Comparison of ENCODE assay signal across 8 cellular contexts in the genomic region with DNA sequence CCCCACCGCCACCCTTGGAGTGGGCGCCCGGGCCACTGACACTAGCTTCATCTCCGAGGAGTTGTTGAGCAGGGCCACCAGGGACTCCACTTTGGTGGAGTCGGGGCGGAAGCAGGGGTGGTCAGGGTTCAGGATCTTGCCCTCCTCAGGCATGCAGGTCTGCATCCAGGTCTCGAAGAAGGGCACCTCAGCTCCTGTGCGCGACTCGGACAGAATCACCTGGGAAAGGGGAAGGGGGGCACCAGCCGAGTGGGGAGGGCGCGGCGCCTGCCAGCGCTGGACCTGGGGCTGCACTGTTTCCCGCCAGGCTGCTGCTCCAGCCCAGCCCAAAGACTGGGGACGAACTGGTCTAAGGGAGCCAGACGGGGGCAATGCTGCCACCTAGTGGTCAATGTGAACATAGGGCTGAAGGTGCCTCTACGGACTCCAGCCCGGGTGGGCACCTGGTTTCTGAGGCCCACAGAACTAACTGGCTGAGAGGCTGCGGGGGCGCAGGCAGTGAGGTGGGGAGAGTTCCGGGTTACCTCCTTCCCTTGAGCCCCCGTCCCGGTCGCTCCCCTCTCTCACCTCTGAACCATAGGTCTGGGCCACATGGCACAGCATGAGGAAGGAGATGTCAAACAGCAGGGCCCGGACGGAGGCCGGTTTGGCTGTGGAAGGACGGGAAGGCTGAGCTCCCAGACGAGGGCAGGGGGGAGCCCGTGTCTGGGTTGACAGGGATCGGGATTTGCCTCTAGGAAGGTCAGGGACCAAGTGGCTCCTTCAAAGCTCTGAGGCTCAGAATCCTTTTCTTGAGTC. TPM values are rescaled to one million over a fixed set of nuclear protein-coding genes. Genes with fewer than 3 reads are reported as not detected.
DNase-seq lines count a peak whose midpoint lies in the region; ATAC-seq and TF ChIP-seq lines count a peak whose summit lies in the region.

No MANE protein-coding gene starts in this region.

- H3K9me3 ChIP-seq in RWPE2 (ENCODE audit: severe bottlenecking) (no peaks in the 10 kb centered on the region), neutrophil (no peaks in the 10 kb centered on the region)

- no peak overlapping the region for H3K4me3 Mint-ChIP-seq in activated T-helper 2 cell treated with anti-CD3 and anti-CD28 coated beads, Interferon-gamma antibody, Interleukin-2, Interleukin-4, amounts not matched to agents 10 μg/mL and 5 μg/mL and 100 μg/mL, durations not matched to agents 14 hours and 24 hours and 36 hours (ENCODE audit: low read depth)

- H3K27ac Mint-ChIP-seq in activated T-helper 2 cell treated with anti-CD3 and anti-CD28 coated beads, Interferon-gamma antibody, Interleukin-2, Interleukin-4, amounts not matched to agents 10 μg/mL and 5 μg/mL and 100 μg/mL, durations not matched to agents 14 hours and 24 hours and 36 hours = no peak overlapping the region

- DNase-seq in Daoy (ENCODE audit: low read depth) (peak; percentile 90), RWPE2 (ENCODE audit: low spot score) (peak; percentile 90), fibroblast of villous mesenchyme (ENCODE audit: low read depth) (peak; percentile 80), stromal cell of bone marrow (ENCODE audit: low read depth) (peak; percentile 57)
- peak; percentile 61 for DNase-seq in activated T-helper 2 cell treated with anti-CD3 and anti-CD28 coated beads, Interferon-gamma antibody, Interleukin-2, Interleukin-4, amounts not matched to agents 10 μg/mL and 5 μg/mL and 100 μg/mL, durations not matched to agents 14 hours and 24 hours and 36 hours (ENCODE audit: low spot score)

- ATAC-seq in RWPE2 (ENCODE audit: low read depth) (peak; percentile 71), GM21360 (IDR thresholded peaks at IDR 0.05; ENCODE audit: unreplicated experiment) (no peak)

- no peak overlapping the region for H3K4me3 ChIP-seq in RWPE2 (ENCODE audit: severe bottlenecking)
- no peak overlapping the region for H3K4me3 ChIP-seq in fibroblast of villous mesenchyme (ENCODE audit: low read depth, low read length)
- H3K4me3 ChIP-seq in neutrophil (ENCODE audit: low read depth in 1 of 2, low read length in 1 of 2) = no peak overlapping the region

- H3K36me3 Mint-ChIP-seq in activated T-helper 2 cell treated with anti-CD3 and anti-CD28 coated beads, Interferon-gamma antibody, Interleukin-2, Interleukin-4, amounts not matched to agents 10 μg/mL and 5 μg/mL and 100 μg/mL, durations not matched to agents 14 hours and 24 hours and 36 hours (ENCODE audit: low read depth) = peaks cover 60% of the 10 kb centered on the region

- H3K27ac ChIP-seq in RWPE2 (ENCODE audit: poor library complexity, severe bottlenecking) (peak overlapping the region; percentile 93), neutrophil (no peak overlapping the region)

- no peaks in the 10 kb centered on the region for H3K27me3 ChIP-seq in RWPE2 (ENCODE audit: insufficient read depth, poor library complexity, severe bottlenecking)
- H3K27me3 ChIP-seq in neutrophil = no peaks in the 10 kb centered on the region

- H3K4me1 ChIP-seq in RWPE2 (ENCODE audit: insufficient read depth, poor library complexity, severe bottlenecking) (peaks cover 46% of the 10 kb centered on the region), neutrophil (ENCODE audit: control insufficient read depth in 1 of 2, insufficient read depth in 1 of 2, low read depth in 1 of 2, low read length in 1 of 2) (peaks cover 3 to 8% of the 10 kb centered on the region in 2 experiments)

- peak; percentile 96 for TF ChIP-seq CTCF in LNCAP (IDR thresholded peaks at IDR 0.05)
- peak; percentile 93 for TF ChIP-seq CTCF in RWPE2 (IDR thresholded peaks at IDR 0.05; ENCODE audit: poor library complexity, severe bottlenecking)
- peak; percentile 83 for TF ChIP-seq CTCF in fibroblast of villous mesenchyme (IDR thresholded peaks at IDR 0.05; ENCODE audit: insufficient read depth, low read depth, low read length)
- peak; percentile 81 for TF ChIP-seq CTCF in neutrophil (IDR thresholded peaks at IDR 0.05)

- peaks cover 15% of the 10 kb centered on the region for H3K4me1 Mint-ChIP-seq in activated T-helper 2 cell treated with anti-CD3 and anti-CD28 coated beads, Interferon-gamma antibody, Interleukin-2, Interleukin-4, amounts not matched to agents 10 μg/mL and 5 μg/mL and 100 μg/mL, durations not matched to agents 14 hours and 24 hours and 36 hours (ENCODE audit: low read depth)

- no peaks in the 10 kb centered on the region for H3K27me3 Mint-ChIP-seq in activated T-helper 2 cell treated with anti-CD3 and anti-CD28 coated beads, Interferon-gamma antibody, Interleukin-2, Interleukin-4, amounts not matched to agents 10 μg/mL and 5 μg/mL and 100 μg/mL, durations not matched to agents 14 hours and 24 hours and 36 hours (ENCODE audit: low read depth)

- peaks cover 68% of the 10 kb centered on the region for H3K36me3 ChIP-seq in RWPE2 (ENCODE audit: low read depth)
- H3K36me3 ChIP-seq in neutrophil = peaks cover 70% of the 10 kb centered on the region

- intact Hi-C loops in activated T-helper 2 cell treated with anti-CD3 and anti-CD28 coated beads, Interferon-gamma antibody, Interleukin-2, Interleukin-4, amounts not matched to agents 10 μg/mL and 5 μg/mL and 100 μg/mL, durations not matched to agents 14 hours and 24 hours and 36 hours (cut with micrococcal nuclease) = loop anchor here (2.0 kb wide), 1 partner anchor 42 kb away; no protein-coding TSS in a partner anchor

- H3K9me3 Mint-ChIP-seq in activated T-helper 2 cell treated with anti-CD3 and anti-CD28 coated beads, Interferon-gamma antibody, Interleukin-2, Interleukin-4, amounts not matched to agents 10 μg/mL and 5 μg/mL and 100 μg/mL, durations not matched to agents 14 hours and 24 hours and 36 hours = no peaks in the 10 kb centered on the region

RNA-seq across cellular contexts. Expression of a gene that starts 11.8 kb away (rescaled TPM):
- 0.29 TPM in 1 of 2 replicates, not detected in the other for total RNA-seq in Daoy (2014; rRNA removed; shearing (Covaris generic))
- total RNA-seq in activated T-helper 2 cell treated with anti-CD3 and anti-CD28 coated beads, Interferon-gamma antibody, Interleukin-2, Interleukin-4, amounts not matched to agents 10 μg/mL and 5 μg/mL and 100 μg/mL, durations not matched to agents 14 hours and 24 hours and 36 hours = not detected in 2 replicates
- 0.97 and 4.3 TPM in 2 replicates for total RNA-seq in fibroblast of villous mesenchyme

RNA-seq across cellular contexts. Expression of a gene that starts 27.2 kb away (rescaled TPM):
- 31.8 and 39.2 TPM in 2 replicates for total RNA-seq in Daoy (2014; rRNA removed; shearing (Covaris generic))
- total RNA-seq in activated T-helper 2 cell treated with anti-CD3 and anti-CD28 coated beads, Interferon-gamma antibody, Interleukin-2, Interleukin-4, amounts not matched to agents 10 μg/mL and 5 μg/mL and 100 μg/mL, durations not matched to agents 14 hours and 24 hours and 36 hours = 110 and 116 TPM in 2 replicates
- 46.7 and 47.9 TPM in 2 replicates for total RNA-seq in fibroblast of villous mesenchyme

RNA-seq across cellular contexts. Expression of a gene that starts 35.8 kb away (rescaled TPM):
- 4.4 and 7.7 TPM in 2 replicates for total RNA-seq in Daoy (2014; rRNA removed; shearing (Covaris generic))
- total RNA-seq in activated T-helper 2 cell treated with anti-CD3 and anti-CD28 coated beads, Interferon-gamma antibody, Interleukin-2, Interleukin-4, amounts not matched to agents 10 μg/mL and 5 μg/mL and 100 μg/mL, durations not matched to agents 14 hours and 24 hours and 36 hours = 4.9 and 5.6 TPM in 2 replicates
- total RNA-seq in fibroblast of villous mesenchyme = 19.0 and 27.2 TPM in 2 replicates

RNA-seq across cellular contexts. Expression of a gene that starts 46.4 kb away (rescaled TPM):
- total RNA-seq in Daoy (2014; rRNA removed; shearing (Covaris generic)) = 146 and 185 TPM in 2 replicates
- total RNA-seq in activated T-helper 2 cell treated with anti-CD3 and anti-CD28 coated beads, Interferon-gamma antibody, Interleukin-2, Interleukin-4, amounts not matched to agents 10 μg/mL and 5 μg/mL and 100 μg/mL, durations not matched to agents 14 hours and 24 hours and 36 hours = 193 and 196 TPM in 2 replicates
- total RNA-seq in fibroblast of villous mesenchyme = 118 and 120 TPM in 2 replicates
